ENCODE assay signal across 1 cellular context in the genomic region with DNA sequence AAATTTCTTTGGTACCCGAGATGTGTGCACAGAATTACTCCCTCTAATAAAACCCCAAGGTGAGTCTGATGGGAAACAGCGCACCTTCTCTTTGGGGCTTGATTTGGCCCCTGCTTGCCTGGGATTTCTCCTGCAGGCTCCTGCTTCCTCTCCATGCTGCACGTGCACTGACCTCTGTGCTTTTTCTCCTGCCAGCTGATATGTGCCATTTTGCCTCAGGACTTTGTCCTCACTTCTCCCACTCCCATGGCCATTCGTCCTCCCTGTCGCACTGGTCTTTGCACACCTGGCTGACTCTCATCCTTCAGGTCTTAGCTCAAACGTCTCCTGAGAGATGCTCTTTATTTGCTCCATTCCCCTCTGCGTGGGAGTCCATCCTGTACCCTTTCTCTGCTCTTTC.
TF ChIP-seq lines count a peak whose summit lies in the region.

No MANE protein-coding gene starts in this region.

TF ChIP-seq in H1, 55 proteins besides CTCF, POLR2A, EP300 and RAD21:
- TF ChIP-seq CBX5 (IDR thresholded peaks at IDR 0.05; ENCODE audit: low read depth, low read length) (no peak), CHD2 (IDR thresholded peaks at IDR 0.05; ENCODE audit: low read length) (no peak), JUN (IDR thresholded peaks at IDR 0.05; ENCODE audit: low read depth, low read length) (no peak), BACH1 (IDR thresholded peaks at IDR 0.05; ENCODE audit: low read length) (no peak), CEBPB (IDR thresholded peaks at IDR 0.05; ENCODE audit: low read depth, low read length) (no peak), EGR1 (IDR thresholded peaks at IDR 0.05; ENCODE audit: borderline replicate concordance, low read depth, low read length) (no peak), TAF1 (IDR thresholded peaks at IDR 0.05; ENCODE audit: low read depth, low read length) (no peak), CREB1 (IDR thresholded peaks at IDR 0.05) (no peak), SP2 (IDR thresholded peaks at IDR 0.05; ENCODE audit: low read length) (no peak), TAF7 (optimal IDR thresholded peaks at IDR 0.05; ENCODE audit: borderline replicate concordance, low read depth, low read length) (no peak), NANOG (IDR thresholded peaks at IDR 0.05; ENCODE audit: insufficient read depth, low read depth, low read length, poor library complexity, severe bottlenecking) (no peak), SIX5 (IDR thresholded peaks at IDR 0.05; ENCODE audit: low read depth, low read length) (no peak), RFX5 (IDR thresholded peaks at IDR 0.05; ENCODE audit: borderline replicate concordance, low read depth, low read length) (no peak), MAFK (IDR thresholded peaks at IDR 0.05; ENCODE audit: low read depth, low read length) (no peak), CHD1 (IDR thresholded peaks at IDR 0.05; ENCODE audit: low read depth, low read length) (no peak), KDM1A (IDR thresholded peaks at IDR 0.05; ENCODE audit: borderline replicate concordance, low read length) (no peak)
